Comparison of ENCODE assay signal across 24 cellular contexts in the genomic region with DNA sequence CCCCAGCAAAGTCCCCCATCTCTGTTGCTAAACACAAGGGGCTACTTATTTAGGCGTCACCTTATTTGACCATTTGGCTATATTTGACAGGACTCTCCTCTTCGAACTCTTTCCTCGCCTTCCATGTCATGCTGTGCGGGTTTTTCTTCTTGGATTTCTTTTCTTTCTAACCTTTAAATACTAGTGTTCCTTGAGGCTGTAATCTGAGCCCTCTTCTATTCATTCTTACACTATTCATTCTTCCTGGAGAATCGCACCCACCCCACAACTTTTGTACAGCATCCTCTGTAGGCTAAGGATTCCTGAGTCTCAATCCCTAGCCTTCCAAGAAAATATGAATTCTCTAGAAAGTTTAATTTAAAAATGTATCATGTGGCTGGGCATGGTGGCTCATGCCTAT.
"Had no signal": no experiment of that assay in that cellular context is flagged by ENCODE, and none has a peak within 500 bp of the region (broad histone marks: within the 10 kb centered on the region; RNA-seq: fewer than 3 reads in every experiment).

No MANE protein-coding gene starts in this region.

- H3K36me3 ChIP-seq: gastrocnemius medialis, heart right ventricle, left lung, lower lobe of right lung had no signal

- H3K27me3 ChIP-seq: dorsolateral prefrontal cortex, esophagus squamous epithelium, gastrocnemius medialis, heart right ventricle, left lung had no signal

- H3K4me1 ChIP-seq: esophagus squamous epithelium, gastrocnemius medialis, heart right ventricle, left lung, lower lobe of right lung had no signal

- H3K36me3 Mint-ChIP-seq: naive B cell had no signal

- DNase-seq: dermis blood vessel endothelial cell; dorsolateral prefrontal cortex; effector CD8-positive, alpha-beta T cell; effector memory CD8-positive, alpha-beta T cell; endodermal cell; erythroblast; esophagus squamous epithelium; foreskin fibroblast; foreskin melanocyte; gastrocnemius medialis; glutamatergic neuron; head of caudate nucleus; heart right ventricle; hippocampal formation; left cardiac atrium; left lung; left ventricle myocardium superior; lower lobe of right lung; mesenchymal stem cell; mucosa of descending colon; naive B cell had no signal

- H3K4me3 Mint-ChIP-seq: effector memory CD8-positive, alpha-beta T cell; endodermal cell; mesothelial cell of epicardium; naive B cell had no signal

- H3K9me3 Mint-ChIP-seq: endodermal cell, mesothelial cell of epicardium had no signal

- H3K27ac Mint-ChIP-seq: effector memory CD8-positive, alpha-beta T cell; endodermal cell; mesothelial cell of epicardium; naive B cell had no signal

- H3K27ac ChIP-seq: coronary artery, dorsolateral prefrontal cortex, epithelial cell of prostate, esophagus squamous epithelium, gastrocnemius medialis, heart right ventricle, left lung, lower lobe of right lung had no signal

- H3K9me3 ChIP-seq: esophagus squamous epithelium, gastrocnemius medialis, heart right ventricle, left lung, lower lobe of right lung, mucosa of descending colon had no signal

- H3K4me1 Mint-ChIP-seq: endodermal cell, mesothelial cell of epicardium, naive B cell had no signal

- H3K4me3 ChIP-seq: coronary artery, dorsolateral prefrontal cortex, esophagus squamous epithelium, gastrocnemius medialis, heart right ventricle, left lung, lower lobe of right lung, mucosa of descending colon had no signal
